8 cellular contexts compared by ENCODE assay signal in genomic region chr6:133512410-133513016, GRCh38.
DNase-seq lines count a peak whose midpoint lies in the region; ATAC-seq and TF ChIP-seq lines count a peak whose summit lies in the region.

No MANE protein-coding gene starts in this region.

- H3K36me3 ChIP-seq in Loucy (ENCODE audit: insufficient read depth, low read length) (no peaks in the 10 kb centered on the region), WERI-Rb-1 (no peaks in the 10 kb centered on the region), parathyroid adenoma (ENCODE audit: control insufficient read depth, insufficient read depth, low read length) (no peaks in the 10 kb centered on the region)

- H3K79me2 ChIP-seq in Loucy (ENCODE audit: insufficient read depth, low read length) (no peaks in the 10 kb centered on the region), parathyroid adenoma (no peaks in the 10 kb centered on the region)

- H3K4me1 ChIP-seq in Loucy (ENCODE audit: insufficient read depth, low read length, poor library complexity, severe bottlenecking) (no peaks in the 10 kb centered on the region), parathyroid adenoma (no peaks in the 10 kb centered on the region)

- H3K27me3 ChIP-seq in Loucy (ENCODE audit: insufficient read depth, low read length, poor library complexity, severe bottlenecking) (no peaks in the 10 kb centered on the region), WERI-Rb-1 (ENCODE audit: insufficient read depth, low read depth, severe bottlenecking) (peaks cover 5% of the 10 kb centered on the region), parathyroid adenoma (ENCODE audit: control insufficient read depth, insufficient read depth, low read length) (no peaks in the 10 kb centered on the region)

- TF ChIP-seq CTCF in Loucy (conservative IDR thresholded peaks at IDR 0.05; ENCODE audit: low read length) (peak; percentile 77), WERI-Rb-1 (IDR thresholded peaks at IDR 0.05; ENCODE audit: low read depth, low read length) (peak; percentile 62), fibroblast of villous mesenchyme (IDR thresholded peaks at IDR 0.05; ENCODE audit: insufficient read depth, low read depth, low read length) (peak; percentile 64), parathyroid adenoma (IDR thresholded peaks at IDR 0.05) (peak; percentile 49)

- H3K4me3 ChIP-seq in Loucy (ENCODE audit: low read length, poor library complexity, severe bottlenecking) (no peak overlapping the region), WERI-Rb-1 (ENCODE audit: low read depth, low read length) (no peak overlapping the region), fibroblast of villous mesenchyme (ENCODE audit: low read depth, low read length) (no peak overlapping the region), parathyroid adenoma (ENCODE audit: low read depth, low read length) (no peak overlapping the region)

- ATAC-seq in HG03520 (IDR thresholded peaks at IDR 0.05; ENCODE audit: unreplicated experiment) = no peak
- no peak for ATAC-seq in HG02852 (IDR thresholded peaks at IDR 0.05; ENCODE audit: unreplicated experiment)

- no peaks in the 10 kb centered on the region for H4K20me1 ChIP-seq in Loucy (ENCODE audit: insufficient read depth, low read length, poor library complexity, severe bottlenecking)

- H2AFZ ChIP-seq in Loucy (ENCODE audit: low read length) (no peak overlapping the region), parathyroid adenoma (no peak overlapping the region)

- H3K9me3 ChIP-seq in Loucy (ENCODE audit: insufficient read depth, low read depth, low read length) (no peaks in the 10 kb centered on the region), WERI-Rb-1 (ENCODE audit: severe bottlenecking) (no peaks in the 10 kb centered on the region), parathyroid adenoma (ENCODE audit: control insufficient read depth, low read length) (no peaks in the 10 kb centered on the region)

- no peaks in the 10 kb centered on the region for H3K9me2 ChIP-seq in Loucy (replicated peaks; ENCODE audit: low read depth, low read length)

- H3K9ac ChIP-seq in Loucy (ENCODE audit: low read depth, low read length, poor library complexity, severe bottlenecking) (no peak overlapping the region), parathyroid adenoma (no peak overlapping the region)

- peak; percentile 57 for DNase-seq in activated CD8-positive, alpha-beta memory T cell treated with anti-CD3 and anti-CD28 coated beads for 24 hours
- DNase-seq in activated CD8-positive, alpha-beta memory T cell treated with anti-CD3 and anti-CD28 coated beads, Interleukin-2, amount 50 U/mL, for 48 hours = no peak
- DNase-seq in WERI-Rb-1 (peak; percentile 22), fibroblast of villous mesenchyme (ENCODE audit: low read depth) (peak; percentile 55)

- no peak overlapping the region for H3K4me2 ChIP-seq in Loucy (ENCODE audit: low read depth, low read length, poor library complexity, severe bottlenecking)
- no peak overlapping the region for H3K4me2 ChIP-seq in parathyroid adenoma (ENCODE audit: low read length)

- H3F3A ChIP-seq in Loucy (ENCODE audit: low read depth) = no peaks in the 10 kb centered on the region

- H3K27ac ChIP-seq in WERI-Rb-1 (no peak overlapping the region), parathyroid adenoma (no peak overlapping the region)
